ENCODE assay signal across 1 cellular context in the genomic region with DNA sequence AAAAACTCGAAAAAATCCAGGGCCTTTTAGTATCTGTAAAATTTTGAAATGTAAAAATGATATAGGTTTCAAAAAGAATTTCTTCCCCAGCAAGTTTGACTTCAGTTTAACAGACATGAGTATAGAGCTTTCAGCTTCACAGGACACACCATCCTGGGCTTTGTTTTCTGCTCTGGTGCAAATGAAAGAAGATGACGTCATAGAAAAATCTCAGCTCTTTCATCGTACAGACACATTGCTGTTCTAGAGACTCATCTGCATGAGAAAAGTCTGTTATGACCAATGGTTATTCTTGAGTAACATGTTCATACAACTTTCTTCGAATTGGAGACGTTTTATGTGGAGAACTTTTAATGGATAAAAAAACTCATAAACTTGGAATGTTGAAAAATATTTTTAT.
TF ChIP-seq lines count a peak whose summit lies in the region.

No MANE protein-coding gene starts in this region.

TF ChIP-seq in HepG2, 621 proteins besides CTCF, POLR2A, EP300 and RAD21:
- TF ChIP-seq KLF12 (CRISPR knock-in tag; IDR thresholded peaks at IDR 0.05; ENCODE audit: borderline replicate concordance) = no peak
- TF ChIP-seq SNAPC5 (CRISPR knock-in tag; IDR thresholded peaks at IDR 0.05; ENCODE audit: borderline replicate concordance) = no peak
- no peak for TF ChIP-seq HNF4G (IDR thresholded peaks at IDR 0.05; ENCODE audit: borderline replicate concordance, low read depth, low read length)
- TF ChIP-seq HNF4G (CRISPR knock-in tag; IDR thresholded peaks at IDR 0.05; ENCODE audit: borderline replicate concordance, low read depth) = no peak
- no peak for TF ChIP-seq ZNF704 (CRISPR knock-in tag; IDR thresholded peaks at IDR 0.05; ENCODE audit: borderline replicate concordance)
- TF ChIP-seq ZC3H13 (CRISPR knock-in tag; IDR thresholded peaks at IDR 0.05) = no peak
- no peak for TF ChIP-seq ZNF33A (CRISPR knock-in tag; IDR thresholded peaks at IDR 0.05; ENCODE audit: borderline replicate concordance)
- peak; percentile 96 for TF ChIP-seq CREB1 (IDR thresholded peaks at IDR 0.05)
- no peak for TF ChIP-seq CREB1 (CRISPR knock-in tag; IDR thresholded peaks at IDR 0.05)
- TF ChIP-seq, protein P1, sequence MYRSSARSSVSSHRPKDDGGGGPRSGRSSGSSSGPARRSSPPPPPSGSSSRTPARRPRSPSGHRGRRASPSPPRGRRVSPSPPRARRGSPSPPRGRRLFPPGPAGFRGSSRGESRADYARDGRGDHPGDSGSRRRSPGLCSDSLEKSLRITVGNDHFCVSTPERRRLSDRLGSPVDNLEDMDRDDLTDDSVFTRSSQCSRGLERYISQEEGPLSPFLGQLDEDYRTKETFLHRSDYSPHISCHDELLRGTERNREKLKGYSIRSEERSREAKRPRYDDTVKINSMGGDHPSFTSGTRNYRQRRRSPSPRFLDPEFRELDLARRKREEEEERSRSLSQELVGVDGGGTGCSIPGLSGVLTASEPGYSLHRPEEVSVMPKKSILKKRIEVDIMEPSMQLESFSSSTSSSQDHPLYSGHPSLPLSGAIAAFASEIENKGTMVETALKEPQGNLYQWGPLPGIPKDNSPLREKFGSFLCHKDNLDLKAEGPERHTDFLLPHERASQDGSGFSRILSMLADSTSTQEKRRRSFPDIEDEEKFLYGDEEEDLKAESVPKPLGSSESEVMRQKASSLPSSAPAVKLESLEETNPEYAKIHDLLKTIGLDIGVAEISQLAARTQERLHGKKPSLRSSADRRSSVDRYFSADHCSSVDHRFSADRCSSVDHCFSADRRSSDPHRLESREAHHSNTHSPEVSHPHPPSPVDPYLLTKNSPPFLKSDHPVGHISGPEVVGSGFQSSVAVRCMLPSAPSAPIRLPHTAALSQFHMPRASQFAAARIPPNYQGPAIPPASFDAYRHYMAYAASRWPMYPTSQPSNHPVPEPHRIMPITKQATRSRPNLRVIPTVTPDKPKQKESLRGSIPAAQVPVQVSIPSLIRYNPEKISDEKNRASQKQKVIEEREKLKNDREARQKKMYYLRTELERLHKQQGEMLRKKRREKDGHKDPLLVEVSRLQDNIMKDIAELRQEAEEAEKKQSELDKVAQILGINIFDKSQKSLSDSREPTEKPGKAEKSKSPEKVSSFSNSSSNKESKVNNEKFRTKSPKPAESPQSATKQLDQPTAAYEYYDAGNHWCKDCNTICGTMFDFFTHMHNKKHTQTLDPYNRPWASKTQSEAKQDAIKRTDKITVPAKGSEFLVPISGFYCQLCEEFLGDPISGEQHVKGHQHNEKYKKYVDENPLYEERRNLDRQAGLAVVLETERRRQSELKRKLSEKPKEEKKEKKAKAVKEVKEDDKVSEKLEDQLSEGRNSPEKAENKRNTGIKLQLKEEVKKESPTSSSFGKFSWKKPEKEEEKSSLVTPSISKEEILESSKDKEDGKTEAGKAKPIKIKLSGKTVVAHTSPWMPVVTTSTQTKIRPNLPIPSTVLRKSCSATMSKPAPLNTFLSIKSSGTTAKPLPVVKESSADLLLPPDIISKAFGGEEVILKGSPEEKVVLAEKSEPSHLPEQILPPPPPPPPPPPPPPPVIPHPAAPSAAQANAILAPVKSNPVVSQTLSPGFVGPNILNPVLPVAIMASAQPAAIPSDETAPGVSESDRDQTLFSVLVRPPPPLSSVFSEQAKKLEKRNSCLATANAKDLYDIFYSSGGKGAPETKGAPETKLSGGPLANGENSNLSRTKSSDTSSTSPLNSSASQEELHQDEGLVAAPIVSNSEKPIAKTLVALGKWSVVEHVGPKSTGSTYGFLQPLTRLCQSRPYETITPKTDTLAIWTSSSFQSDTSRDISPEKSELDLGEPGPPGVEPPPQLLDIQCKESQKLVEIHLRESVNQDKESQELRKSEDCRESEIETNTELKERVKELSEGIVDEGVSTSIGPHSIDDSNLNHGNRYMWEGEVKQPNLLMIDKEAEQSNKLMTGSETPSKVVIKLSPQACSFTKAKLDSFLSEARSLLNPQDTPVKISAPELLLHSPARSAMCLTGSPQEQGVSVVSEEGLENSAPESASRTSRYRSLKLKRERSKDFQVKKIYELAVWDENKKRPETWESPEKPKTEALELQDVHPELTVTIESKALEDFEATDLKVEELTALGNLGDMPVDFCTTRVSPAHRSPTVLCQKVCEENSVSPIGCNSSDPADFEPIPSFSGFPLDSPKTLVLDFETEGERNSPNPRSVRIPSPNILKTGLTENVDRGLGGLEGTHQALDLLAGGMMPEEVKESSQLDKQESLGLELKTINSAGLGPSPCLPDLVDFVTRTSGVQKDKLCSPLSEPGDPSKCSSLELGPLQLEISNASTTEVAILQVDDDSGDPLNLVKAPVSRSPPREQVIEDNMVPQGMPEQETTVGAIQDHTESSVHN (CRISPR knock-in tag; IDR thresholded peaks at IDR 0.05) = no peak
- no peak for TF ChIP-seq ZNF468 (CRISPR knock-in tag; IDR thresholded peaks at IDR 0.05)
- no peak for TF ChIP-seq EED (CRISPR knock-in tag; IDR thresholded peaks at IDR 0.05)
- peak; percentile 99 for TF ChIP-seq ATF7 (IDR thresholded peaks at IDR 0.05)
- no peak for TF ChIP-seq ATF7 (CRISPR knock-in tag; IDR thresholded peaks at IDR 0.05)
- no peak for TF ChIP-seq ERF (CRISPR knock-in tag; IDR thresholded peaks at IDR 0.05)
- no peak for TF ChIP-seq STAT6 (CRISPR knock-in tag; IDR thresholded peaks at IDR 0.05; ENCODE audit: borderline replicate concordance)
- no peak for TF ChIP-seq PLSCR1 (CRISPR knock-in tag; IDR thresholded peaks at IDR 0.05; ENCODE audit: borderline replicate concordance)
